ENCODE assay signal across 24 cellular contexts in genomic region chr2:74021407-74021755, GRCh38. TPM values are rescaled to one million over a fixed set of nuclear protein-coding genes. Genes with fewer than 3 reads are reported as not detected.
DNase-seq lines count a peak whose midpoint lies in the region; ATAC-seq, FAIRE-seq and TF ChIP-seq lines count a peak whose summit lies in the region.
"Had no signal": no experiment of that assay in that cellular context is flagged by ENCODE, and none has a peak within 500 bp of the region (broad histone marks: within the 10 kb centered on the region; RNA-seq: fewer than 3 reads in every experiment).

No MANE protein-coding gene starts in this region.

- in situ Hi-C loops in GM12878 (cut with MboI), result no loop called here

- ATAC-seq in activated CD8-positive, alpha-beta T cell treated with anti-CD3 and anti-CD28 coated beads for 36 hours, result no peak
- no peak for ATAC-seq in activated CD8-positive, alpha-beta T cell treated with anti-CD3 and anti-CD28 coated beads, Interleukin-2, amount 10 ng/mL, durations not matched to agents 7 days and 5 days
- ATAC-seq in GM12878, result no peak
- no peak for ATAC-seq in GM21576 (IDR thresholded peaks at IDR 0.05; ENCODE audit: unreplicated experiment)

- H3K27me3 ChIP-seq in GM12878 (replicated peaks in 1 of 2; ENCODE audit: control insufficient read depth in 2 of 2, insufficient read depth in 2 of 2, low read length in 1 of 2), result no peaks in the 10 kb centered on the region
- H3K27me3 ChIP-seq: cardiac muscle cell, heart left ventricle, left lung had no signal

- TF ChIP-seq RAD21 in GM12878 (IDR thresholded peaks at IDR 0.05; ENCODE audit: insufficient read depth, low read depth, low read length), result no peak

- H3K27ac ChIP-seq in GM12878 (ENCODE audit: control insufficient read depth, insufficient read depth), result peak overlapping the region; percentile 76
- H3K27ac ChIP-seq: A549, cardiac muscle cell, left lung had no signal

- H4K20me1 ChIP-seq in GM12878 (ENCODE audit: control insufficient read depth, insufficient read depth), result no peaks in the 10 kb centered on the region

- TF ChIP-seq CTCF in activated CD8-positive, alpha-beta T cell treated with anti-CD3 and anti-CD28 coated beads for 36 hours (IDR thresholded peaks at IDR 0.05), result no peak
- TF ChIP-seq CTCF in GM12878 (IDR thresholded peaks at IDR 0.05 in 2 of 3, conservative IDR thresholded peaks at IDR 0.05 in 1 of 3; ENCODE audit: control insufficient read depth in 2 of 3, extremely low read depth in 1 of 3, insufficient read depth in 1 of 3, low read depth in 3 of 3, low read length in 3 of 3), result no peak

- no peaks in the 10 kb centered on the region for H3K9me3 Mint-ChIP-seq in activated CD8-positive, alpha-beta T cell treated with anti-CD3 and anti-CD28 coated beads for 36 hours
- H3K9me3 Mint-ChIP-seq in activated CD8-positive, alpha-beta T cell treated with anti-CD3 and anti-CD28 coated beads, Interleukin-2, amount 10 ng/mL, durations not matched to agents 7 days and 5 days (ENCODE audit: insufficient read depth), result no peaks in the 10 kb centered on the region
- no peaks in the 10 kb centered on the region for H3K9me3 Mint-ChIP-seq in IgD-negative memory B cell
- H3K9me3 Mint-ChIP-seq: activated B cell treated with CpG ODN at 0.5 μM for 24 hours, mesothelial cell of epicardium had no signal

- RAD21 ChIA-PET in GM12878 (lab: Charles Lee; ENCODE audit: unreplicated experiment), result interaction anchor here (1.5 to 3.0 kb wide), 3 partner anchors 10 to 157 kb away, joined by 4 to 20 read pairs (median 12); partner anchors contain the start of gene MOB1A

- peak overlapping the region; percentile 73 for H3K4me2 ChIP-seq in GM12878 (ENCODE audit: control insufficient read depth, insufficient read depth)
- H3K4me2 ChIP-seq: A549 had no signal

- H3K9me3 ChIP-seq in GM12878 (replicated peaks; ENCODE audit: control insufficient read depth, insufficient read depth, low read length), result no peaks in the 10 kb centered on the region
- H3K9me3 ChIP-seq: A549, heart left ventricle, left lung had no signal

- BruUV-seq in GM12878 (replicated peaks; lab: Mats Ljungman, UMichigan), result no TSS peak

- H3K27me3 Mint-ChIP-seq in activated CD8-positive, alpha-beta T cell treated with anti-CD3 and anti-CD28 coated beads for 36 hours, result no peaks in the 10 kb centered on the region
- no peaks in the 10 kb centered on the region for H3K27me3 Mint-ChIP-seq in activated CD8-positive, alpha-beta T cell treated with anti-CD3 and anti-CD28 coated beads, Interleukin-2, amount 10 ng/mL, durations not matched to agents 7 days and 5 days (ENCODE audit: low read depth)
- H3K27me3 Mint-ChIP-seq in IgD-negative memory B cell, result no peaks in the 10 kb centered on the region
- H3K27me3 Mint-ChIP-seq: activated B cell treated with CpG ODN at 0.5 μM for 24 hours had no signal

- intact Hi-C loops in activated CD8-positive, alpha-beta T cell treated with anti-CD3 and anti-CD28 coated beads for 36 hours (cut with micrococcal nuclease), result no loop called here
- intact Hi-C loops in GM12878 (cut with micrococcal nuclease; ENCODE audit: unreplicated experiment), result no loop called here

- WGBS in GM12878 (ENCODE audit: insufficient coverage, insufficient replicate concordance, low lambda C conversion rate, missing lambda C conversion rate), result 64% methylated on average over 5 of the region's 5 CpGs

- H3K4me3 Mint-ChIP-seq in activated CD8-positive, alpha-beta T cell treated with anti-CD3 and anti-CD28 coated beads for 36 hours, result no peak overlapping the region
- no peak overlapping the region for H3K4me3 Mint-ChIP-seq in activated CD8-positive, alpha-beta T cell treated with anti-CD3 and anti-CD28 coated beads, Interleukin-2, amount 10 ng/mL, durations not matched to agents 7 days and 5 days
- H3K4me3 Mint-ChIP-seq in IgD-negative memory B cell, result peak overlapping the region in 1 of 4 donors; percentile 19
- H3K4me3 Mint-ChIP-seq: mesothelial cell of epicardium had no signal

- no peak overlapping the region for H2AFZ ChIP-seq in GM12878 (ENCODE audit: control insufficient read depth, low read depth, low read length)

- 0 out of 2 replicates have a peak overlapping the region, but pooled peaks have one; percentile 19 for H3K9ac ChIP-seq in GM12878 (ENCODE audit: control insufficient read depth, insufficient read depth, low read length)

- H3K27ac Mint-ChIP-seq in activated CD8-positive, alpha-beta T cell treated with anti-CD3 and anti-CD28 coated beads for 36 hours, result peak overlapping the region; percentile 73
- no peak overlapping the region for H3K27ac Mint-ChIP-seq in activated CD8-positive, alpha-beta T cell treated with anti-CD3 and anti-CD28 coated beads, Interleukin-2, amount 10 ng/mL, durations not matched to agents 7 days and 5 days
- peak overlapping the region; percentile 45 to 76 (median 46) for H3K27ac Mint-ChIP-seq in IgD-negative memory B cell

- H3K4me1 Mint-ChIP-seq in activated CD8-positive, alpha-beta T cell treated with anti-CD3 and anti-CD28 coated beads for 36 hours (ENCODE audit: low read depth), result peaks cover 68% of the 10 kb centered on the region
- H3K4me1 Mint-ChIP-seq in activated CD8-positive, alpha-beta T cell treated with anti-CD3 and anti-CD28 coated beads, Interleukin-2, amount 10 ng/mL, durations not matched to agents 7 days and 5 days (ENCODE audit: low read depth), result peaks cover 42% of the 10 kb centered on the region
- peaks cover 26 to 43% (median 32%) of the 10 kb centered on the region in 3 donors for H3K4me1 Mint-ChIP-seq in IgD-negative memory B cell

- no peak overlapping the region for H3K4me3 ChIP-seq in GM12878
- H3K4me3 ChIP-seq: A549, cardiac muscle cell, heart left ventricle, left lung had no signal

- no peak for TF ChIP-seq EP300 in GM12878 (IDR thresholded peaks at IDR 0.05; ENCODE audit: borderline replicate concordance in 1 of 2, control insufficient read depth in 1 of 2, low read depth in 2 of 2, low read length in 2 of 2)

- FAIRE-seq in GM12878 (lab: Jason Lieb, UNC), result no peak
- FAIRE-seq: A549, GM12891, small intestine had no signal

- peaks cover 89% of the 10 kb centered on the region for H3K79me2 ChIP-seq in GM12878 (ENCODE audit: control insufficient read depth, insufficient read depth, low read length)

- POLR2A ChIA-PET in activated CD8-positive, alpha-beta T cell treated with anti-CD3 and anti-CD28 coated beads for 36 hours (lab: Charles Lee), result no interaction called here
- POLR2A ChIA-PET in activated CD8-positive, alpha-beta T cell treated with anti-CD3 and anti-CD28 coated beads, Interleukin-2, amount 10 ng/mL, durations not matched to agents 7 days and 5 days (lab: Charles Lee), result interaction anchor here (1.0 kb wide), 1 partner anchor 11 kb away, joined by 3 read pairs; no protein-coding TSS in a partner anchor
- POLR2A ChIA-PET in GM12878 (lab: Charles Lee), result interaction anchor here (1.4 to 5.7 kb wide), 2 partner anchors 9 to 15 kb away, joined by 3 to 68 read pairs; no protein-coding TSS in a partner anchor

- no peak for TF ChIP-seq POLR2A in GM12878 (IDR thresholded peaks at IDR 0.05; ENCODE audit: low read depth, low read length)

- CTCF ChIA-PET in activated CD8-positive, alpha-beta T cell treated with anti-CD3 and anti-CD28 coated beads for 36 hours (lab: Charles Lee), result interaction anchor here (1.1 to 1.5 kb wide), 2 partner anchors 20 to 99 kb away, joined by 4 to 5 read pairs; no protein-coding TSS in a partner anchor
- CTCF ChIA-PET in activated CD8-positive, alpha-beta T cell treated with anti-CD3 and anti-CD28 coated beads, Interleukin-2, amount 10 ng/mL, durations not matched to agents 7 days and 5 days (lab: Charles Lee), result interaction anchor here (1.1 kb wide), 1 partner anchor 19 kb away, joined by 3 read pairs; no protein-coding TSS in a partner anchor
- CTCF ChIA-PET in GM12878 (lab: Yijun Ruan, JAX), result interaction anchor here (0.9 to 2.6 kb wide), 4 partner anchors 11 to 198 kb away, joined by 3 to 12 read pairs (median 4); no protein-coding TSS in a partner anchor

- SMC1A ChIA-PET in GM12878 (lab: Charles Lee; ENCODE audit: uncharacterized antibody, unreplicated experiment), result interaction anchor here (0.9 to 5.7 kb wide), 8 partner anchors 10 to 200 kb away, joined by 3 to 94 read pairs (median 3); no protein-coding TSS in a partner anchor

- DNase-seq in activated CD8-positive, alpha-beta T cell treated with anti-CD3 and anti-CD28 coated beads for 36 hours, result no peak
- no peak for DNase-seq in activated CD8-positive, alpha-beta T cell treated with anti-CD3 and anti-CD28 coated beads, Interleukin-2, amount 10 ng/mL, durations not matched to agents 7 days and 5 days
- DNase-seq in GM12878 (ENCODE audit: low read depth, low spot score), result no peak
- peak; percentile 22 for DNase-seq in stimulated activated CD8-positive, alpha-beta memory T cell treated with anti-CD3 and anti-CD28 coated beads, Interleukin-4, amount 100 ng/mL, for 48 hours
- DNase-seq in NK-92 (lab: John Stamatoyannopoulos, UW; ENCODE audit: unreplicated experiment), result no peak
- no peak for DNase-seq in NCI-H1092 treated with DMSO at 0.1 percent for 48 hours (lab: John Stamatoyannopoulos, UW)
- DNase-seq: activated B cell treated with CpG ODN at 0.5 μM for 24 hours; activated effector memory CD4-positive, alpha-beta T cell treated with Interleukin-2 at 50 U/mL for 16 hours; amniotic stem cell; H7; heart left ventricle; Karpas-422; NCI-H2029 treated with DMSO at 0.1 percent for 48 hours; NCI-H345; SIG-M5; small intestine; stimulated activated CD4-positive, alpha-beta T cell treated with anti-CD3 and anti-CD28 coated beads, Interleukin-4, amount 100 ng/mL, for 1 hour had no signal

- peaks cover 3 to 5% of the 10 kb centered on the region in 2 experiments; a peak in 2 of 4 replicates for H3K36me3 ChIP-seq in GM12878 (ENCODE audit: control insufficient read depth in 2 of 2, insufficient read depth in 2 of 2, low read length in 1 of 2)
- H3K36me3 ChIP-seq: cardiac muscle cell, heart left ventricle, left lung had no signal

- H3K4me1 ChIP-seq in GM12878 (ENCODE audit: control insufficient read depth, insufficient read depth, low read length), result peaks cover 32% of the 10 kb centered on the region
- H3K4me1 ChIP-seq: A549 had no signal

- peaks cover 15% of the 10 kb centered on the region for H3K36me3 Mint-ChIP-seq in activated CD8-positive, alpha-beta T cell treated with anti-CD3 and anti-CD28 coated beads for 36 hours (ENCODE audit: low read depth)
- peaks cover 2% of the 10 kb centered on the region for H3K36me3 Mint-ChIP-seq in activated CD8-positive, alpha-beta T cell treated with anti-CD3 and anti-CD28 coated beads, Interleukin-2, amount 10 ng/mL, durations not matched to agents 7 days and 5 days (ENCODE audit: low read depth)
- peaks cover 1% of the 10 kb centered on the region for H3K36me3 Mint-ChIP-seq in IgD-negative memory B cell

RNA-seq across cellular contexts. Expression of gene TET3, which starts 36.7 kb away (rescaled TPM):
- 10 to 100 TPM; 15.5 to 16.4 TPM for total RNA-seq in activated CD8-positive, alpha-beta T cell treated with anti-CD3 and anti-CD28 coated beads for 36 hours
- 10 to 100 TPM; 20.4 to 20.9 TPM for total RNA-seq in activated CD8-positive, alpha-beta T cell treated with anti-CD3 and anti-CD28 coated beads, Interleukin-2, amount 10 ng/mL, durations not matched to agents 7 days and 5 days
- polyA plus RNA-seq in IgD-negative memory B cell, result 0.46 TPM
- 80.8 and 86.7 TPM in 2 replicates for total RNA-seq in GM12878 (2013; cell fraction: nucleolus; rRNA removed)
- total RNA-seq in GM12878 (2014; rRNA removed), result 8.2 and 8.6 TPM in 2 replicates
- 7.9 and 8.3 TPM in 2 replicates for total RNA-seq in GM12878 (2014; rRNA removed; fragmentation: Illumina TruSeq; extraction: Trizol)
- 23.8 and 25.9 TPM in 2 replicates for total RNA-seq in GM12878 (2021)
- 6.2 TPM for polyA plus RNA-seq in GM12878 (2011; ENCODE audit: low read depth)
- polyA plus RNA-seq in GM12878 (2011; rRNA removed), result 10.0 and 11.2 TPM in 2 replicates
- 7.3 and 8.3 TPM in 2 replicates for polyA plus RNA-seq in GM12878 (2011; cell fraction: cytosol; rRNA removed)
- polyA plus RNA-seq in GM12878 (2011; cell fraction: nucleus; rRNA removed), result 27.5 and 29.7 TPM in 2 replicates
- polyA plus RNA-seq in GM12878 (2012), result 11.7 and 11.9 TPM in 2 replicates
- 10.0 and 11.3 TPM in 2 replicates for polyA plus RNA-seq in GM12878 (2014; fragmentation: Illumina TruSeq; extraction: Trizol)
- polyA plus RNA-seq in GM12878 (2014; fragmentation: Nextera tagmentation; extraction: Ambion mirVana), result under 1 TPM; 0.77 to 0.84 TPM
- 10.5 and 10.6 TPM in 2 replicates for polyA plus RNA-seq in GM12878 (2014; rRNA removed)
- polyA plus RNA-seq in GM12878 (2016; fragmentation: Nextera tagmentation; extraction: Ambion mirVana), result 1 to 10 TPM; 2.1 to 2.7 TPM
- polyA minus RNA-seq in GM12878 (2011; rRNA and poly(A)+ RNA removed), result 14.6 and 21.8 TPM in 2 replicates
- 10.1 and 12.2 TPM in 2 replicates for polyA minus RNA-seq in GM12878 (2011; cell fraction: cytosol; rRNA and poly(A)+ RNA removed)
- polyA minus RNA-seq in GM12878 (2011; cell fraction: nucleus; rRNA and poly(A)+ RNA removed), result 15.4 and 28.9 TPM in 2 replicates
